In genomic region chr12:51820721-51821422, GRCh38 we compare ENCODE assay signal across 8 cellular contexts. TPM values are rescaled to one million over a fixed set of nuclear protein-coding genes. Genes with fewer than 3 reads are reported as not detected.
DNase-seq lines count a peak whose midpoint lies in the region; ATAC-seq and TF ChIP-seq lines count a peak whose summit lies in the region.

No MANE protein-coding gene starts in this region.

- no peaks in the 10 kb centered on the region for H3K27me3 Mint-ChIP-seq in activated CD4-positive, alpha-beta memory T cell treated with anti-CD3 and anti-CD28 coated beads for 36 hours
- H3K27me3 Mint-ChIP-seq in effector memory CD8-positive, alpha-beta T cell: no peaks in the 10 kb centered on the region
- no peaks in the 10 kb centered on the region for H3K27me3 Mint-ChIP-seq in natural killer cell (ENCODE audit: low read depth in 2 of 2)

- DNase-seq in NCI-H345 treated with DMSO at 0.1 percent for 48 hours (lab: John Stamatoyannopoulos, UW; ENCODE audit: unreplicated experiment) (peak; percentile 67), natural killer cell (peak; percentile 75)
- DNase-seq in activated CD4-positive, alpha-beta memory T cell treated with anti-CD3 and anti-CD28 coated beads for 36 hours: peak; percentile 86
- DNase-seq in effector memory CD8-positive, alpha-beta T cell: peak; percentile 72 to 78 (median 76)
- peak; percentile 73 for DNase-seq in stimulated activated naive CD4-positive, alpha-beta T cell treated with Interleukin-2 at 50 U/mL for 16 hours (lab: John Stamatoyannopoulos, UW)

- no peaks in the 10 kb centered on the region for H3K36me3 Mint-ChIP-seq in activated CD4-positive, alpha-beta memory T cell treated with anti-CD3 and anti-CD28 coated beads for 36 hours
- no peaks in the 10 kb centered on the region for H3K36me3 Mint-ChIP-seq in effector memory CD8-positive, alpha-beta T cell (ENCODE audit: insufficient read depth)
- no peaks in the 10 kb centered on the region for H3K36me3 Mint-ChIP-seq in natural killer cell

- intact Hi-C loops in activated CD4-positive, alpha-beta memory T cell treated with anti-CD3 and anti-CD28 coated beads for 36 hours (cut with micrococcal nuclease): loop anchor here (2.0 to 10.0 kb wide), 4 partner anchors 229 to 426 kb away; partner anchors contain the start of genes GALNT6, SCN8A and SLC4A8
- intact Hi-C loops in natural killer cell (cut with micrococcal nuclease): no loop called here

- POLR2A ChIA-PET in activated CD4-positive, alpha-beta memory T cell treated with anti-CD3 and anti-CD28 coated beads for 36 hours (lab: Charles Lee): interaction anchor here (0.8 to 1.6 kb wide), 4 partner anchors 9 to 150 kb away, joined by 3 to 4 read pairs (median 4); no protein-coding TSS in a partner anchor

- peak; percentile 58 for TF ChIP-seq CTCF in natural killer cell (IDR thresholded peaks at IDR 0.05)

- ATAC-seq in GM19351 (IDR thresholded peaks at IDR 0.05; ENCODE audit: unreplicated experiment) (peak; percentile 55), natural killer cell (peak; percentile 78 to 88 (median 80)), GM19328 (IDR thresholded peaks at IDR 0.05; ENCODE audit: unreplicated experiment) (no peak), HG03521 (IDR thresholded peaks at IDR 0.05; ENCODE audit: unreplicated experiment) (no peak)
- peak; percentile 79 for ATAC-seq in effector memory CD8-positive, alpha-beta T cell (replicated peaks)

- H3K4me1 Mint-ChIP-seq in activated CD4-positive, alpha-beta memory T cell treated with anti-CD3 and anti-CD28 coated beads for 36 hours (ENCODE audit: low read depth): peaks cover 12% of the 10 kb centered on the region
- H3K4me1 Mint-ChIP-seq in effector memory CD8-positive, alpha-beta T cell (ENCODE audit: low read depth in 2 of 2): peaks cover 7 to 11% of the 10 kb centered on the region in 2 donors
- peaks cover 3 to 15% of the 10 kb centered on the region in 2 donors for H3K4me1 Mint-ChIP-seq in natural killer cell

- CTCF ChIA-PET in activated CD4-positive, alpha-beta memory T cell treated with anti-CD3 and anti-CD28 coated beads for 36 hours (lab: Charles Lee): interaction anchor here (0.6 to 2.6 kb wide), 26 partner anchors 9 to 784 kb away, joined by 3 to 18 read pairs (median 4); partner anchors contain the start of gene TAMALIN

- H3K9me3 Mint-ChIP-seq in activated CD4-positive, alpha-beta memory T cell treated with anti-CD3 and anti-CD28 coated beads for 36 hours: no peaks in the 10 kb centered on the region
- no peaks in the 10 kb centered on the region for H3K9me3 Mint-ChIP-seq in effector memory CD8-positive, alpha-beta T cell
- no peaks in the 10 kb centered on the region for H3K9me3 Mint-ChIP-seq in natural killer cell

- H3K27ac Mint-ChIP-seq in activated CD4-positive, alpha-beta memory T cell treated with anti-CD3 and anti-CD28 coated beads for 36 hours: no peak overlapping the region
- no peak overlapping the region for H3K27ac Mint-ChIP-seq in effector memory CD8-positive, alpha-beta T cell
- peak overlapping the region in 1 of 2 donors; percentile 75 for H3K27ac Mint-ChIP-seq in natural killer cell

- peak overlapping the region; percentile 47 for H3K4me3 Mint-ChIP-seq in activated CD4-positive, alpha-beta memory T cell treated with anti-CD3 and anti-CD28 coated beads for 36 hours
- peak overlapping the region; percentile 72 for H3K4me3 Mint-ChIP-seq in effector memory CD8-positive, alpha-beta T cell
- H3K4me3 Mint-ChIP-seq in natural killer cell: peak overlapping the region; percentile 69

RNA-seq across cellular contexts. Expression of gene FIGNL2, which starts 27.6 kb away (rescaled TPM):
- total RNA-seq in activated CD4-positive, alpha-beta memory T cell treated with anti-CD3 and anti-CD28 coated beads for 36 hours: under 1 TPM; 0.29 to 0.31 TPM
- total RNA-seq in natural killer cell: 1 to 10 TPM; 1.4 to 1.6 (median 1.5) TPM

Comparison
In these comparisons a context has a peak if more than half of its experiments do, and no peak if none do; other contexts are left out.
1. ATAC-seq: peak in GM19351 (single experiment), effector memory CD8-positive, alpha-beta T cell (single experiment) and natural killer cell (3 of 3); none in GM19328 (single experiment) and HG03521 (single experiment).
2. Peak in every context shown above with its lines, with median percentiles within 50 percentile points of each other: DNase-seq and H3K4me3 Mint-ChIP-seq.